Comparison of ENCODE assay signal across 9 cellular contexts in the genomic region with DNA sequence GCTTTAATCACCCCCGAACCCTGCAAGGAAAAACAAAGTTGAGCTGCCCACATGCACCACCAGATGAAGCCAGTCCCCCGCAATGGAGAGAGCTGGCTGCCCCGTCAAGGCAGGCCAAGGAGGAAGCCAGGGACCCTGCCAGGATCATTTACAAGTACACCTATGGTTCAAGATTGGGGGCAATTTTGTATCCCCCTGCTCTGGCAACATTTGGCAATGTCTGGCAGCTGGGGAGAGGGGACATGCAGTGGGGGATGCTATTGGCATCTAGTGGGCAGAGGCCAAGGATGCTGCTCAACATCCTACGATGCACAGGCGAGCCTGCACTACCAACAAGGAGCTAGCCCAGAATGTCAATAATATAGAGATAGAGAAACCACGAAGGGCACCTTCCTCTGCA. TPM values are rescaled to one million over a fixed set of nuclear protein-coding genes. Genes with fewer than 3 reads are reported as not detected.
DNase-seq lines count a peak whose midpoint lies in the region; ATAC-seq and TF ChIP-seq lines count a peak whose summit lies in the region.
"Had no signal": no experiment of that assay in that cellular context is flagged by ENCODE, and none has a peak within 500 bp of the region (broad histone marks: within the 10 kb centered on the region; RNA-seq: fewer than 3 reads in every experiment).

No MANE protein-coding gene starts in this region.

- DNase-seq in NB4 (ENCODE audit: low read depth) (no peak), psoas muscle (no peak), hepatic stellate cell (ENCODE audit: low spot score) (no peak)
- no peak for DNase-seq in effector memory CD4-positive, alpha-beta T cell
- DNase-seq: NCI-H2029 had no signal

- H3K4me2 ChIP-seq in DOHH2 (ENCODE audit: low read length): peak overlapping the region; percentile 100

- peaks cover 58% of the 10 kb centered on the region for H3K36me3 ChIP-seq in DOHH2 (ENCODE audit: control insufficient read depth, low read length)
- H3K36me3 ChIP-seq in effector memory CD4-positive, alpha-beta T cell (ENCODE audit: control insufficient read depth, insufficient read depth, low read length): peaks cover 40% of the 10 kb centered on the region
- H3K36me3 ChIP-seq in psoas muscle (ENCODE audit: insufficient read depth in 1 of 2, low read depth in 1 of 2): peaks cover 10 to 34% of the 10 kb centered on the region in 2 donors

- H3K79me2 ChIP-seq in DOHH2 (ENCODE audit: control insufficient read depth, low read length): peaks cover 39% of the 10 kb centered on the region

- H3K9me3 ChIP-seq in DOHH2 (ENCODE audit: control insufficient read depth, insufficient read depth, low read length) (no peaks in the 10 kb centered on the region), psoas muscle (no peaks in the 10 kb centered on the region)
- no peaks in the 10 kb centered on the region for H3K9me3 ChIP-seq in effector memory CD4-positive, alpha-beta T cell (ENCODE audit: control insufficient read depth, low read length)

- H3F3A ChIP-seq in DOHH2 (ENCODE audit: control insufficient read depth, insufficient read depth): no peaks in the 10 kb centered on the region

- H3K4me3 ChIP-seq in DOHH2 (ENCODE audit: low read length) (peak overlapping the region; percentile 100), NB4 (ENCODE audit: low read depth, low read length) (peak overlapping the region; percentile 81), psoas muscle (peak overlapping the region; percentile 84)
- no peak overlapping the region for H3K4me3 ChIP-seq in effector memory CD4-positive, alpha-beta T cell (ENCODE audit: insufficient read depth, low read depth, low read length, poor library complexity, severe bottlenecking)

- H3K4me1 ChIP-seq in DOHH2 (ENCODE audit: control insufficient read depth, low read length): peaks cover 20% of the 10 kb centered on the region
- H3K4me1 ChIP-seq in effector memory CD4-positive, alpha-beta T cell (ENCODE audit: control insufficient read depth, insufficient read depth, low read length, poor library complexity, severe bottlenecking): peaks cover 19% of the 10 kb centered on the region
- peaks cover 24% of the 10 kb centered on the region for H3K4me1 ChIP-seq in psoas muscle

- no peak for TF ChIP-seq POLR2A in NB4 (IDR thresholded peaks at IDR 0.05; ENCODE audit: extremely low read depth, insufficient read length)

- no peak overlapping the region for H3K27ac ChIP-seq in DOHH2 (ENCODE audit: low read depth, low read length)
- H3K27ac ChIP-seq in effector memory CD4-positive, alpha-beta T cell (ENCODE audit: insufficient read depth, low read length, poor library complexity, severe bottlenecking): peak overlapping the region; percentile 95
- peak overlapping the region; percentile 98 for H3K27ac ChIP-seq in psoas muscle

- no peaks in the 10 kb centered on the region for H3K9me2 ChIP-seq in DOHH2 (replicated peaks; ENCODE audit: control insufficient read depth, low read length)

- no peak for TF ChIP-seq CTCF in DOHH2 (IDR thresholded peaks at IDR 0.05; ENCODE audit: low read depth, low read length, poor library complexity, severe bottlenecking)
- TF ChIP-seq CTCF in NB4 (IDR thresholded peaks at IDR 0.05; ENCODE audit: low read depth, low read length): no peak
- TF ChIP-seq CTCF in psoas muscle (IDR thresholded peaks at IDR 0.05): no peak

- peaks cover 13% of the 10 kb centered on the region for H4K20me1 ChIP-seq in DOHH2 (ENCODE audit: control insufficient read depth, insufficient read depth, low read depth, low read length)

- intact Hi-C loops in psoas muscle (cut with DNase I): loop anchor here (1.0 to 10.0 kb wide), 3 partner anchors 16 to 67 kb away; a partner anchor contains a TSS

- H3K27me3 ChIP-seq in DOHH2 (ENCODE audit: control insufficient read depth, low read length) (no peaks in the 10 kb centered on the region), psoas muscle (ENCODE audit: insufficient read depth in 3 of 3, low read length in 2 of 3) (no peaks in the 10 kb centered on the region)
- H3K27me3 ChIP-seq in effector memory CD4-positive, alpha-beta T cell (replicated peaks; ENCODE audit: control insufficient read depth, insufficient read depth, low read length, poor library complexity, severe bottlenecking): no peaks in the 10 kb centered on the region

- ATAC-seq in psoas muscle (no peak), GM18519 (IDR thresholded peaks at IDR 0.05; ENCODE audit: low FRiP score, unreplicated experiment) (no peak), GM21717 (IDR thresholded peaks at IDR 0.05; ENCODE audit: unreplicated experiment) (no peak), GM21526 (IDR thresholded peaks at IDR 0.05; ENCODE audit: low FRiP score, unreplicated experiment) (no peak)

- 71 to 84% (median 77%) methylated on average over 6 of the region's 6 CpGs for WGBS in psoas muscle, 3 donors

RNA-seq across cellular contexts. Expression of a gene that starts 1.9 kb away (rescaled TPM):
- total RNA-seq in psoas muscle: 10 to 100 TPM; 46.1 to 65.4 (median 55.5) TPM
- 10 to 100 TPM; 38.3 to 50.9 (median 47.6) TPM for polyA plus RNA-seq in psoas muscle

RNA-seq across cellular contexts. Expression of a gene that starts 7.6 kb away (rescaled TPM):
- total RNA-seq in psoas muscle: 1 to 10 TPM; 1.4 to 3.6 (median 2.0) TPM
- polyA plus RNA-seq in psoas muscle: 1 to 10 TPM in 1 of 3 donors, under 1 TPM in 2; 0.89 to 3.2 (median 0.98) TPM

RNA-seq across cellular contexts. Expression of a gene that starts 16.1 kb away (rescaled TPM):
- total RNA-seq in psoas muscle: 100 to 1,000 TPM; 635 to 891 (median 731) TPM
- 1,000 to 10,000 TPM in 2 of 3 donors, 100 to 1,000 TPM in 1; 795 to 1,354 (median 1,064) TPM for polyA plus RNA-seq in psoas muscle

RNA-seq across cellular contexts. Expression of a gene that starts 51.4 kb away (rescaled TPM):
- total RNA-seq in psoas muscle: 1 to 10 TPM in 1 of 4 donors, under 1 TPM in 3; 0.48 to 1.2 (median 0.84) TPM
- under 1 TPM; 0.40 to 0.94 (median 0.42) TPM for polyA plus RNA-seq in psoas muscle
